In genomic region chr3:121231872-121232271, GRCh38 we compare ENCODE assay signal across 20 cellular contexts.
A peak's percentile ranks its signal among the peaks of the same experiment; 100 is the strongest.
DNase-seq lines count a peak whose midpoint lies in the region; ATAC-seq, FAIRE-seq and TF ChIP-seq lines count a peak whose summit lies in the region.
"Had no signal": no experiment of that assay in that cellular context is flagged by ENCODE, and none has a peak within 500 bp of the region (broad histone marks: within the 10 kb centered on the region; RNA-seq: fewer than 3 reads in every experiment).

No MANE protein-coding gene starts in this region.

- no peak overlapping the region for H3K27ac ChIP-seq in PC-9
- H3K27ac ChIP-seq in pancreas: no peak overlapping the region
- no peak overlapping the region for H3K27ac ChIP-seq in Karpas-422 (ENCODE audit: low read length)
- H3K27ac ChIP-seq in foreskin keratinocyte: no peak overlapping the region
- H3K27ac ChIP-seq: HL-60, Peyer's patch, SJCRH30 had no signal

- H3K27me3 ChIP-seq in PC-9 (ENCODE audit: insufficient read depth, low read depth) (no peaks in the 10 kb centered on the region), pancreas (no peaks in the 10 kb centered on the region), Karpas-422 (ENCODE audit: low read length) (no peaks in the 10 kb centered on the region), foreskin keratinocyte (no peaks in the 10 kb centered on the region)
- H3K27me3 ChIP-seq: Peyer's patch, SJCRH30 had no signal

- H3K4me3 ChIP-seq in PC-9 (no peak overlapping the region), pancreas (no peak overlapping the region), Karpas-422 (ENCODE audit: low read length) (no peak overlapping the region)
- H3K4me3 ChIP-seq: K562, Peyer's patch, SJCRH30 had no signal

- no TSS peak for BruUV-seq in PC-9 (replicated peaks; lab: Mats Ljungman, UMichigan)

- H4K20me1 ChIP-seq in PC-9 (ENCODE audit: insufficient read depth) (no peaks in the 10 kb centered on the region), Karpas-422 (ENCODE audit: insufficient read depth, low read depth, low read length) (no peaks in the 10 kb centered on the region)

- FAIRE-seq in pancreas (lab: Jason Lieb, UNC): no peak
- FAIRE-seq: G401.6, HepG2, K562 had no signal

- peak; percentile 56 for DNase-seq in ACHN
- no peak for DNase-seq in PC-9
- DNase-seq in pancreas: no peak
- DNase-seq in Karpas-422: no peak
- DNase-seq in foreskin keratinocyte: no peak
- DNase-seq: AML-193; C1 segment of cervical spinal cord; CD8-positive, alpha-beta memory T cell; NCI-H1417 treated with DMSO at 0.1 percent for 48 hours; NCI-H1930; NCI-H69; NK-92 treated with Interleukin-12 subunit alpha and Interleukin-12 subunit beta, amount 100 ng/mL, for 24 hours; Peyer's patch; SJCRH30 had no signal

- POLR2A ChIA-PET in PC-9 (lab: Charles Lee; ENCODE audit: unreplicated experiment): no interaction called here

- H3K9me3 ChIP-seq in PC-9 (ENCODE audit: insufficient read depth, low read depth) (no peaks in the 10 kb centered on the region), pancreas (no peaks in the 10 kb centered on the region), Karpas-422 (ENCODE audit: low read length) (no peaks in the 10 kb centered on the region)
- H3K9me3 ChIP-seq: Peyer's patch, SJCRH30 had no signal

- H3K9ac ChIP-seq in Karpas-422 (ENCODE audit: low read length): no peak overlapping the region

- H3K4me1 ChIP-seq in PC-9 (replicated peaks; ENCODE audit: insufficient read depth) (no peaks in the 10 kb centered on the region), pancreas (no peaks in the 10 kb centered on the region), Karpas-422 (ENCODE audit: low read length) (peaks cover 6% of the 10 kb centered on the region), foreskin keratinocyte (no peaks in the 10 kb centered on the region)
- H3K4me1 ChIP-seq: Peyer's patch, SJCRH30 had no signal

- H2AFZ ChIP-seq in PC-9: peak overlapping the region; percentile 67
- no peak overlapping the region for H2AFZ ChIP-seq in Karpas-422 (ENCODE audit: low read length)

- H3K9me2 ChIP-seq in PC-9 (ENCODE audit: insufficient read depth): no peaks in the 10 kb centered on the region
- no peaks in the 10 kb centered on the region for H3K9me2 ChIP-seq in Karpas-422 (replicated peaks; ENCODE audit: insufficient read depth, low read length)

- no peak for TF ChIP-seq CTCF in PC-9 (conservative IDR thresholded peaks at IDR 0.05)
- TF ChIP-seq CTCF in pancreas (IDR thresholded peaks at IDR 0.05): no peak
- TF ChIP-seq CTCF in foreskin keratinocyte (conservative IDR thresholded peaks at IDR 0.05): no peak

- H3K4me2 ChIP-seq in PC-9: peak overlapping the region; percentile 24; the same call in 1 of the 2 replicates
- H3K4me2 ChIP-seq in Karpas-422 (ENCODE audit: low read depth, low read length, poor library complexity, severe bottlenecking): no peak overlapping the region

- peak; percentile 6 for ATAC-seq in HG02885 (IDR thresholded peaks at IDR 0.05; ENCODE audit: poor library complexity, unreplicated experiment)
- peak in 3 of 4 donors; percentile 32 to 75 (median 52) for ATAC-seq in pancreas
- no peak for ATAC-seq in HG02571 (IDR thresholded peaks at IDR 0.05; ENCODE audit: unreplicated experiment)
- ATAC-seq in foreskin keratinocyte: no peak
- ATAC-seq: HepG2, K562 had no signal

- WGBS in pancreas, 2 donors: 48 to 55% methylated on average over 3 of the region's 3 CpGs

- no peaks in the 10 kb centered on the region for H3K79me2 ChIP-seq in PC-9 (ENCODE audit: low read depth)
- no peaks in the 10 kb centered on the region for H3K79me2 ChIP-seq in Karpas-422 (ENCODE audit: low read length)

- intact Hi-C loops in PC-9 (cut with micrococcal nuclease; ENCODE audit: unreplicated experiment) (no loop called here), pancreas (cut with DNase I) (no loop called here)

- H3K36me3 ChIP-seq in PC-9 (ENCODE audit: low read depth): no peaks in the 10 kb centered on the region
- no peaks in the 10 kb centered on the region for H3K36me3 ChIP-seq in pancreas
- H3K36me3 ChIP-seq in Karpas-422 (ENCODE audit: insufficient read depth, low read length): no peaks in the 10 kb centered on the region
- H3K36me3 ChIP-seq: Peyer's patch, SJCRH30 had no signal

- in situ Hi-C loops in ACHN (cut with HindIII; ENCODE audit: low pct_ligation_motif_present, low pct_unique_long_range_greater_than_20kb, low sequenced_read_pairs): no loop called here

- CTCF ChIA-PET in PC-9 (lab: Charles Lee): no interaction called here

- no peaks in the 10 kb centered on the region for H3F3A ChIP-seq in PC-9 (ENCODE audit: insufficient read depth, low read depth)

Comparison
In these comparisons a context has a peak if more than half of its experiments do, and no peak if none do; other contexts are left out.
1. ATAC-seq: peak in HG02885 (single experiment) and pancreas (3 of 4); none in HG02571 (single experiment) and foreskin keratinocyte (single experiment).